In the genomic region with DNA sequence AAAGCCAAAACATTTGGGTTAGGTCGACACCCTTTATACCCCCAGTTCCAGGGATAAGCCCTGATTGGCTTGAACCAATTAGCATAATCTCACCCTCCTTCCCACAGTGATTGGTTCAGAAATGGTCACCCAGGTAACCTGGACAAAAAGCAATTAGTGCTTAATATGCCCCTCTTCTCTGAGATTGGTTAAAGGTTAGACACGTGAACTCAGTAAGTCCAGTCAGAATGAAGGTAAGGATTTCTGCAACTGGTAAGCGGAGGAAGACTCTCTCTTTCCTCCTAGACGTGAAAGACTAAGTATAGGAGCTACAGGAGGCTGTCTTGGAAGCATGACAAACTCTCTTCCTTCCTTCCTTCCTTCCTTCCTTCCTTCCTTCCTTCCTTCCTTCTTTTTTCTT, we compare ENCODE assay signal across 25 cellular contexts. TPM values are rescaled to one million over a fixed set of nuclear protein-coding genes. Genes with fewer than 3 reads are reported as not detected.
"Had no signal": no experiment of that assay in that cellular context is flagged by ENCODE, and none has a peak within 500 bp of the region (broad histone marks: within the 10 kb centered on the region; RNA-seq: fewer than 3 reads in every experiment).

No MANE protein-coding gene starts in this region.

- H3K36me3 ChIP-seq: cardiac muscle cell, heart left ventricle, pancreas, right atrium auricular region, spleen, thoracic aorta, upper lobe of left lung, WERI-Rb-1 had no signal

- H3K4me1 ChIP-seq: psoas muscle had no signal

- H3K27ac ChIP-seq: cardiac muscle cell, heart left ventricle, pancreas, psoas muscle, right atrium auricular region, spleen, upper lobe of left lung, WERI-Rb-1 had no signal

- H3K27ac Mint-ChIP-seq: activated naive CD8-positive, alpha-beta T cell treated with anti-CD3 and anti-CD28 coated beads, Interleukin-2, amount 10 ng/mL, durations not matched to agents 7 days and 5 days had no signal

- H3K36me3 Mint-ChIP-seq: activated naive CD8-positive, alpha-beta T cell treated with anti-CD3 and anti-CD28 coated beads, Interleukin-2, amount 10 ng/mL, durations not matched to agents 7 days and 5 days; T-cell had no signal

- H3K9me3 Mint-ChIP-seq: activated naive CD8-positive, alpha-beta T cell treated with anti-CD3 and anti-CD28 coated beads, Interleukin-2, amount 10 ng/mL, durations not matched to agents 7 days and 5 days; naive thymus-derived CD8-positive, alpha-beta T cell; T-cell had no signal

- FAIRE-seq: keratinocyte, pancreas, TTC549 had no signal

- H3K27me3 ChIP-seq: pancreas, right atrium auricular region had no signal

- DNase-seq: activated CD4-positive, alpha-beta T cell treated with anti-CD3 and anti-CD28 coated beads for 1 hour; activated CD4-positive, alpha-beta T cell treated with anti-CD3 and anti-CD28 coated beads, Interleukin-2, amount 50 U/mL, for 1 hour; activated gamma-delta T cell treated with Interleukin-2 at 50 U/mL for 16 hours; activated naive CD8-positive, alpha-beta T cell treated with anti-CD3 and anti-CD28 coated beads, Interleukin-2, amount 10 ng/mL, durations not matched to agents 7 days and 5 days; activated T-cell treated with anti-CD3 and anti-CD28 coated beads, Interleukin-2, amount 50 U/mL, for 1 hour; amniotic stem cell; heart left ventricle; naive thymus-derived CD8-positive, alpha-beta T cell; pancreas; psoas muscle; spleen; stimulated activated CD4-positive, alpha-beta T cell treated with anti-CD3 and anti-CD28 coated beads, Interleukin-4, amount 100 ng/mL, for 1 hour; stimulated activated naive CD4-positive, alpha-beta T cell; T-cell; upper lobe of left lung; WERI-Rb-1 had no signal

- H3K9me3 ChIP-seq: heart left ventricle, pancreas, psoas muscle, right atrium auricular region, spleen, thoracic aorta, upper lobe of left lung had no signal

- H3K4me3 ChIP-seq: cardiac muscle cell, heart left ventricle, lung, pancreas, psoas muscle, right atrium auricular region, spleen, upper lobe of left lung had no signal

RNA-seq across cellular contexts. Expression of gene PNMA8C, which starts 1.3 kb away (rescaled TPM):
- total RNA-seq: epithelial cell of proximal tubule; left lobe of liver; mesenteric fat pad; naive thymus-derived CD8-positive, alpha-beta T cell; psoas muscle; right atrium auricular region; spleen; T-cell had no signal
- polyA plus RNA-seq: keratinocyte; naive thymus-derived CD8-positive, alpha-beta T cell had no signal

RNA-seq across cellular contexts. Expression of gene CCDC8, which starts 16.6 kb away (rescaled TPM):
- total RNA-seq: activated naive CD8-positive, alpha-beta T cell treated with anti-CD3 and anti-CD28 coated beads, Interleukin-2, amount 10 ng/mL, durations not matched to agents 7 days and 5 days; naive thymus-derived CD8-positive, alpha-beta T cell had no signal
- polyA plus RNA-seq: naive thymus-derived CD8-positive, alpha-beta T cell had no signal

RNA-seq across cellular contexts. Expression of gene PNMA8A, which starts 41.4 kb away (rescaled TPM):
- polyA plus RNA-seq: naive thymus-derived CD8-positive, alpha-beta T cell had no signal
